In the genomic region with DNA sequence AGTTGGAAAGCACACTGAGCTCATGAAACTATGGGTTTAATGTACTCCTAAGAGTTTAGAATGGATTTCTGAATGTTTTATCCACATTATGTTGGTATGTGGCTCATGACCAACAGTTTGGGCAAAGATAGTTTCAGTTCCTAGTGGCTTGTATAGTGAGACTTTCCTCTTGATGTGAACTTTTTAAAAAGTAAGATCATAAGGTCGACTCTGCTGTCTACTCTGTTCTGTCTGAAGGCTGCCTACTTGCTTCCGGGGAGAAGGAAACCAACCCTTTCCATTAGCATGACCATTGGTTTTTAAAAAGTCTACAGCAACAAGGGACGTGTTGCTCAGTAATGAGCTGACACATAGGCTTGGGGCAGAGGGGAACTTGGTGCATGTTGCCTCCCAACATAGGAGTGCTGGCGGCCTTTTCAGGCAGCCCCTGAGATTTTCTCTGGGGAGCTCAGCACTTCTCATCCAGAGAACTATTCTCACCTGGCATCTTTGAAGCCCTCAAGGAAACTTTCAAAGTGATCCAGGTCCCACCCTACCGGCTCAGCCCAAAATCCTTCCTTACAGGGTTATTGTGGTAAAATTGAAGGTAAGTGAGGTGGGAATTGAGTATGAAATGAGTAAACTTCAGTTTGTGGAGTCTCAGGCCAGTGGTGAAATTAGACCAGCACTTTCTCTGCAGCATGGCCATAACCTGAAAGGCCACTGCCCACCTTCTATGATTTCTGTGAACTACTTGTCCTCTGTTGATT, we compare ENCODE assay signal across 14 cellular contexts. TPM values are rescaled to one million over a fixed set of nuclear protein-coding genes. Genes with fewer than 3 reads are reported as not detected.
DNase-seq lines count a peak whose midpoint lies in the region; ATAC-seq and TF ChIP-seq lines count a peak whose summit lies in the region.
"Had no signal": no experiment of that assay in that cellular context is flagged by ENCODE, and none has a peak within 500 bp of the region (broad histone marks: within the 10 kb centered on the region; RNA-seq: fewer than 3 reads in every experiment).

No MANE protein-coding gene starts in this region.

- 91 to 95% methylated on average over 5 of the region's 5 CpGs for WGBS in thyroid gland, 2 donors
- WGBS in GM23248 (ENCODE audit: low coverage in 1 of 2, low lambda C conversion rate in 2 of 2, missing lambda C conversion rate in 2 of 2), 2 experiments, result 75 to 77% methylated on average over 5 of the region's 5 CpGs

- intact Hi-C loops in thyroid gland (cut with DNase I), result loop anchor here (5.0 kb wide), 1 partner anchor 45 kb away; no protein-coding TSS in a partner anchor

- H3K4me1 Mint-ChIP-seq in activated T-cell treated with anti-CD3 and anti-CD28 coated beads, Interleukin-2, amount 50 U/mL, for 24 hours (ENCODE audit: low read depth), result peaks cover 26% of the 10 kb centered on the region
- peaks cover 27% of the 10 kb centered on the region for H3K4me1 Mint-ChIP-seq in activated T-cell treated with anti-CD3 and anti-CD28 coated beads, Interleukin-2, amount 50 U/mL, for 4 hours (ENCODE audit: low read depth)
- peaks cover 3% of the 10 kb centered on the region for H3K4me1 Mint-ChIP-seq in osteocyte (ENCODE audit: unreplicated experiment)

- 0 out of 2 replicates have a peak, but pooled peaks cover 4% of the 10 kb centered on the region for H4K20me1 ChIP-seq in OCI-LY3 (ENCODE audit: insufficient read depth, low read length)
- no peaks in the 10 kb centered on the region for H4K20me1 ChIP-seq in GM23248 (ENCODE audit: insufficient read depth)

- H3K4me3 Mint-ChIP-seq in activated T-cell treated with anti-CD3 and anti-CD28 coated beads, Interleukin-2, amount 50 U/mL, for 24 hours, result no peak overlapping the region
- no peak overlapping the region for H3K4me3 Mint-ChIP-seq in activated T-cell treated with anti-CD3 and anti-CD28 coated beads, Interleukin-2, amount 50 U/mL, for 4 hours
- no peak overlapping the region for H3K4me3 Mint-ChIP-seq in osteocyte (ENCODE audit: unreplicated experiment)
- H3K4me3 Mint-ChIP-seq: brain had no signal

- ATAC-seq in activated T-cell treated with anti-CD3 and anti-CD28 coated beads, Interleukin-2, amount 50 U/mL, for 4 hours, result no peak

- no peaks in the 10 kb centered on the region for H3K27me3 Mint-ChIP-seq in activated T-cell treated with anti-CD3 and anti-CD28 coated beads, Interleukin-2, amount 50 U/mL, for 24 hours
- no peaks in the 10 kb centered on the region for H3K27me3 Mint-ChIP-seq in activated T-cell treated with anti-CD3 and anti-CD28 coated beads, Interleukin-2, amount 50 U/mL, for 4 hours (ENCODE audit: low read depth)
- no peaks in the 10 kb centered on the region for H3K27me3 Mint-ChIP-seq in osteocyte (ENCODE audit: unreplicated experiment)
- H3K27me3 Mint-ChIP-seq: brain had no signal

- no peaks in the 10 kb centered on the region for H3K9me3 ChIP-seq in OCI-LY3 (ENCODE audit: insufficient read depth, low read length)
- no peaks in the 10 kb centered on the region for H3K9me3 ChIP-seq in adipocyte (ENCODE audit: control insufficient read depth, low read length)
- no peaks in the 10 kb centered on the region for H3K9me3 ChIP-seq in thyroid gland
- H3K9me3 ChIP-seq in GM23248 (ENCODE audit: low read depth), result no peaks in the 10 kb centered on the region
- H3K9me3 ChIP-seq: upper lobe of left lung had no signal

- peaks cover 96% of the 10 kb centered on the region for H3K36me3 Mint-ChIP-seq in activated T-cell treated with anti-CD3 and anti-CD28 coated beads, Interleukin-2, amount 50 U/mL, for 24 hours (ENCODE audit: low read depth)
- H3K36me3 Mint-ChIP-seq in activated T-cell treated with anti-CD3 and anti-CD28 coated beads, Interleukin-2, amount 50 U/mL, for 4 hours (ENCODE audit: insufficient read depth), result peaks cover 65% of the 10 kb centered on the region
- peaks cover 45% of the 10 kb centered on the region for H3K36me3 Mint-ChIP-seq in osteocyte (ENCODE audit: unreplicated experiment)

- H3K4me2 ChIP-seq in OCI-LY3 (ENCODE audit: low read length) (peak overlapping the region; percentile 5; the same call in 1 of the 2 replicates), GM23248 (ENCODE audit: unreplicated experiment) (no peak overlapping the region)

- no peaks in the 10 kb centered on the region; the same call in 1 of the 2 replicates for H3K79me2 ChIP-seq in OCI-LY3 (ENCODE audit: low read length)
- H3K79me2 ChIP-seq in GM23248 (ENCODE audit: insufficient read depth), result peaks cover 6% of the 10 kb centered on the region

- H3K9me2 ChIP-seq in GM23248 (ENCODE audit: insufficient read depth), result no peaks in the 10 kb centered on the region

- H3K9ac ChIP-seq in OCI-LY3 (ENCODE audit: low read length) (no peak overlapping the region), adipocyte (ENCODE audit: low read length) (peak overlapping the region; percentile 10), GM23248 (no peak overlapping the region)

- H3K27ac Mint-ChIP-seq in activated T-cell treated with anti-CD3 and anti-CD28 coated beads, Interleukin-2, amount 50 U/mL, for 24 hours, result peak overlapping the region; percentile 75
- peak overlapping the region; percentile 64 for H3K27ac Mint-ChIP-seq in osteocyte (ENCODE audit: unreplicated experiment)

- H3K27me3 ChIP-seq in OCI-LY3 (ENCODE audit: low read depth, low read length) (no peaks in the 10 kb centered on the region), adipocyte (replicated peaks; ENCODE audit: control insufficient read depth, insufficient read depth, low read length) (no peaks in the 10 kb centered on the region), thyroid gland (no peaks in the 10 kb centered on the region), GM23248 (replicated peaks; ENCODE audit: insufficient read depth) (no peaks in the 10 kb centered on the region)
- H3K27me3 ChIP-seq: upper lobe of left lung had no signal

- H3K36me3 ChIP-seq in OCI-LY3 (replicated peaks; ENCODE audit: low read depth, low read length) (peaks cover 82% of the 10 kb centered on the region), adipocyte (ENCODE audit: control insufficient read depth, insufficient read depth, low read length, severe bottlenecking) (peaks cover 89% of the 10 kb centered on the region), thyroid gland (peaks cover 46 to 47% of the 10 kb centered on the region in 2 donors), GM23248 (ENCODE audit: low read depth) (peaks cover 70% of the 10 kb centered on the region)

- peaks cover 9% of the 10 kb centered on the region for H3F3A ChIP-seq in GM23248 (ENCODE audit: insufficient read depth)

- H2AFZ ChIP-seq in OCI-LY3 (ENCODE audit: low read depth, low read length), result no peak overlapping the region
- H2AFZ ChIP-seq in GM23248, result no peak overlapping the region

- H3K9me3 Mint-ChIP-seq in activated T-cell treated with anti-CD3 and anti-CD28 coated beads, Interleukin-2, amount 50 U/mL, for 24 hours, result no peaks in the 10 kb centered on the region
- no peaks in the 10 kb centered on the region for H3K9me3 Mint-ChIP-seq in activated T-cell treated with anti-CD3 and anti-CD28 coated beads, Interleukin-2, amount 50 U/mL, for 4 hours
- no peaks in the 10 kb centered on the region for H3K9me3 Mint-ChIP-seq in osteocyte (ENCODE audit: unreplicated experiment)
- H3K9me3 Mint-ChIP-seq: brain had no signal

- DNase-seq in activated T-cell treated with anti-CD3 and anti-CD28 coated beads, Interleukin-2, amount 50 U/mL, for 24 hours, result no peak
- DNase-seq in activated T-cell treated with anti-CD3 and anti-CD28 coated beads, Interleukin-2, amount 50 U/mL, for 4 hours, result no peak
- DNase-seq in adipocyte (ENCODE audit: low read depth), result no peak
- no peak for DNase-seq in osteocyte (ENCODE audit: extremely low spot score, unreplicated experiment)
- DNase-seq in thyroid gland, result no peak
- no peak for DNase-seq in T-helper 2 cell
- no peak for DNase-seq in GM23248
- DNase-seq: GOT3; NK-92 treated with Interleukin-12 subunit alpha and Interleukin-12 subunit beta, amount 100 ng/mL, for 24 hours had no signal

- peaks cover 10% of the 10 kb centered on the region for H3K4me1 ChIP-seq in OCI-LY3 (ENCODE audit: low read length)
- H3K4me1 ChIP-seq in adipocyte (ENCODE audit: control insufficient read depth, insufficient read depth, low read length), result no peaks in the 10 kb centered on the region
- no peaks in the 10 kb centered on the region for H3K4me1 ChIP-seq in thyroid gland
- no peaks in the 10 kb centered on the region for H3K4me1 ChIP-seq in GM23248 (ENCODE audit: insufficient read depth)

- H3K4me3 ChIP-seq in OCI-LY3 (ENCODE audit: low read length) (no peak overlapping the region), adipocyte (ENCODE audit: low read length) (no peak overlapping the region), thyroid gland (replicated peaks in 1 of 3) (no peak overlapping the region), GM23248 (no peak overlapping the region)
- H3K4me3 ChIP-seq: upper lobe of left lung had no signal

- H3K27ac ChIP-seq in OCI-LY3 (ENCODE audit: low read length) (peak overlapping the region; percentile 10; the same call in 1 of the 2 replicates), thyroid gland (no peak overlapping the region), GM23248 (no peak overlapping the region)
- H3K27ac ChIP-seq: C4-2B, RWPE1 had no signal

- no peak for TF ChIP-seq POLR2A in thyroid gland (IDR thresholded peaks at IDR 0.05)

- in situ Hi-C loops in GM23248 (cut with MboI), result loop anchor here (25.0 kb wide), 1 partner anchor 630 kb away; no protein-coding TSS in a partner anchor

- TF ChIP-seq CTCF in OCI-LY3 (IDR thresholded peaks at IDR 0.05; ENCODE audit: low read depth, low read length) (no peak), osteocyte (IDR thresholded peaks at IDR 0.05) (no peak), thyroid gland (IDR thresholded peaks at IDR 0.05) (no peak)

RNA-seq across cellular contexts. Expression of a gene that starts 30.7 kb away (rescaled TPM):
- total RNA-seq in activated T-cell treated with anti-CD3 and anti-CD28 coated beads, Interleukin-2, amount 50 U/mL, for 4 hours, result 100 to 1,000 TPM; 198 to 222 (median 214) TPM
- 72.6 and 72.9 TPM in 2 replicates for total RNA-seq in osteocyte
- 100 to 1,000 TPM in 1 of 4 donors, 10 to 100 TPM in 3; 64.1 to 116 (median 75.3) TPM for total RNA-seq in thyroid gland
- total RNA-seq in GM23248 (2014; rRNA removed; shearing (Covaris generic)), result 78.2 and 79.5 TPM in 2 replicates
- polyA plus RNA-seq in GM23248 (2016; fragmentation: Nextera tagmentation; extraction: Ambion mirVana), result 126 and 130 TPM in 2 replicates
